In genomic region chr17:77471984-77472836, GRCh38 we compare ENCODE assay signal across 8 cellular contexts.
DNase-seq lines count a peak whose midpoint lies in the region; ATAC-seq and TF ChIP-seq lines count a peak whose summit lies in the region.

No MANE protein-coding gene starts in this region.

- no peaks in the 10 kb centered on the region for H3K27me3 ChIP-seq in GM06990 (replicated peaks; ENCODE audit: control insufficient read depth, insufficient read depth, low read length)
- H3K27me3 ChIP-seq in rectal smooth muscle tissue (ENCODE audit: control insufficient read depth, insufficient read depth, low read length), result no peaks in the 10 kb centered on the region

- H3K9ac ChIP-seq in rectal smooth muscle tissue (ENCODE audit: low read length), result no peak overlapping the region

- H3K27ac ChIP-seq in rectal smooth muscle tissue (ENCODE audit: low read depth, low read length), result peak overlapping the region; percentile 62

- intact Hi-C loops in head of caudate nucleus (cut with DNase I), result no loop called here

- ATAC-seq in activated naive CD4-positive, alpha-beta T cell treated with anti-CD3 and anti-CD28 coated beads, Interleukin-2, amount 50 U/mL, for 72 hours, result peak; percentile 41 to 48
- ATAC-seq in GM19351 (IDR thresholded peaks at IDR 0.05; ENCODE audit: unreplicated experiment), result no peak
- no peak for ATAC-seq in HG03196 (IDR thresholded peaks at IDR 0.05; ENCODE audit: unreplicated experiment)
- ATAC-seq in GM18498 (IDR thresholded peaks at IDR 0.05; ENCODE audit: unreplicated experiment), result no peak

- H3K36me3 ChIP-seq in GM06990 (ENCODE audit: control insufficient read depth, insufficient read depth, low read length) (peaks cover 28% of the 10 kb centered on the region), rectal smooth muscle tissue (ENCODE audit: control insufficient read depth, insufficient read depth, low read length) (no peaks in the 10 kb centered on the region)

- peaks cover 29 to 46% of the 10 kb centered on the region in 2 donors for H3K36me3 Mint-ChIP-seq in activated naive CD4-positive, alpha-beta T cell treated with anti-CD3 and anti-CD28 coated beads, Interleukin-2, amount 50 U/mL, for 72 hours

- H3K4me1 ChIP-seq in rectal smooth muscle tissue (ENCODE audit: control insufficient read depth, insufficient read depth, low read length), result peaks cover 61% of the 10 kb centered on the region

- H3K4me3 ChIP-seq in GM06990 (replicated peaks; ENCODE audit: low read depth, low read length) (peak overlapping the region; percentile 28; the same call in 1 of the 2 replicates), rectal smooth muscle tissue (ENCODE audit: low read length) (peak overlapping the region; percentile 6)

- peaks cover 9 to 19% of the 10 kb centered on the region in 2 donors for H3K9me3 Mint-ChIP-seq in activated naive CD4-positive, alpha-beta T cell treated with anti-CD3 and anti-CD28 coated beads, Interleukin-2, amount 50 U/mL, for 72 hours

- TF ChIP-seq CTCF in GM06990 (IDR thresholded peaks at IDR 0.05; ENCODE audit: insufficient read depth, low read length, poor library complexity, severe bottlenecking), result no peak

- DNase-seq in GM06990 (ENCODE audit: extremely low read depth, insufficient read length), result no peak
- peak; percentile 20 for DNase-seq in NCI-H1694 (lab: John Stamatoyannopoulos, UW)
- DNase-seq in activated naive CD4-positive, alpha-beta T cell treated with anti-CD3 and anti-CD28 coated beads, Interleukin-2, amount 50 U/mL, for 72 hours (ENCODE audit: low spot score in 2 of 2), result no peak
- DNase-seq in head of caudate nucleus, result peak in 25 of 42 donors; percentile 25 to 78 (median 43)

- H3K27ac Mint-ChIP-seq in activated naive CD4-positive, alpha-beta T cell treated with anti-CD3 and anti-CD28 coated beads, Interleukin-2, amount 50 U/mL, for 72 hours, result peak overlapping the region; percentile 79 to 88

Comparison
In these comparisons a context has a peak if more than half of its experiments do, and no peak if none do; other contexts are left out.
1. DNase-seq: peak in NCI-H1694 (single experiment) and head of caudate nucleus (25 of 42); none in GM06990 (single experiment) and activated naive CD4-positive, alpha-beta T cell treated with anti-CD3 and anti-CD28 coated beads, Interleukin-2, amount 50 U/mL, for 72 hours (0 of 2).
2. ATAC-seq: peak in activated naive CD4-positive, alpha-beta T cell treated with anti-CD3 and anti-CD28 coated beads, Interleukin-2, amount 50 U/mL, for 72 hours (2 of 2); none in GM19351 (single experiment), HG03196 (single experiment) and GM18498 (single experiment).